17 cellular contexts compared by ENCODE assay signal in genomic region chr4:55406545-55406944, GRCh38. TPM values are rescaled to one million over a fixed set of nuclear protein-coding genes. Genes with fewer than 3 reads are reported as not detected.
DNase-seq lines count a peak whose midpoint lies in the region; ATAC-seq, FAIRE-seq and TF ChIP-seq lines count a peak whose summit lies in the region.
"Had no signal": no experiment of that assay in that cellular context is flagged by ENCODE, and none has a peak within 500 bp of the region (broad histone marks: within the 10 kb centered on the region; RNA-seq: fewer than 3 reads in every experiment).

No MANE protein-coding gene starts in this region.

- no peak overlapping the region for H2BK5ac ChIP-seq in trophoblast cell (ENCODE audit: low read depth, low read length, poor library complexity)

- no CpG with 5 or more reads among the region's 2 CpGs for WGBS in trophoblast cell (ENCODE audit: extremely low coverage, insufficient coverage, insufficient read length)

- H2AFZ ChIP-seq in trophoblast cell (ENCODE audit: insufficient read depth, low read length, poor library complexity), result no peak overlapping the region

- no peak overlapping the region for H2BK12ac ChIP-seq in trophoblast cell (ENCODE audit: low read length)

- no peak overlapping the region for H2AK5ac ChIP-seq in trophoblast cell (ENCODE audit: low read length)

- no peak for DNase-seq in CD4-positive, alpha-beta T cell
- no peak for DNase-seq in central memory CD8-positive, alpha-beta T cell (ENCODE audit: low spot score in 2 of 2)
- DNase-seq in trophoblast cell, result no peak
- no peak for DNase-seq in activated naive CD4-positive, alpha-beta T cell treated with anti-CD3 and anti-CD28 coated beads for 36 hours
- no peak for DNase-seq in H54 (ENCODE audit: insufficient read length, low spot score)
- DNase-seq: CD8-positive, alpha-beta T cell; NCI-H1417 treated with DMSO at 0.1 percent for 48 hours; NCI-H187 treated with DMSO at 0.1 percent for 48 hours; NCI-H2227 treated with DMSO at 0.1 percent for 48 hours; NCI-H524; NCI-H82; SHP77 had no signal

- no peak overlapping the region for H4K8ac ChIP-seq in trophoblast cell (ENCODE audit: low read depth, low read length)

- no peak overlapping the region for H3K4me3 ChIP-seq in trophoblast cell (ENCODE audit: low read depth, low read length)
- H3K4me3 ChIP-seq: A549 had no signal

- no peak overlapping the region for H3K18ac ChIP-seq in trophoblast cell (ENCODE audit: low read length)

- POLR2A ChIA-PET in CD4-positive, alpha-beta T cell (lab: Charles Lee), result interaction anchor here (0.9 kb wide), 1 partner anchor 140 kb away, joined by 3 read pairs; the partner anchor contains the start of gene CLOCK

- intact Hi-C loops in CD4-positive, alpha-beta T cell (cut with DNase I, micrococcal nuclease), result no loop called here
- intact Hi-C loops in activated naive CD4-positive, alpha-beta T cell treated with anti-CD3 and anti-CD28 coated beads for 36 hours (cut with micrococcal nuclease), result no loop called here

- H3K27me3 Mint-ChIP-seq in CD4-positive, alpha-beta T cell, result no peaks in the 10 kb centered on the region
- no peaks in the 10 kb centered on the region for H3K27me3 Mint-ChIP-seq in IgD-negative memory B cell
- H3K27me3 Mint-ChIP-seq in central memory CD8-positive, alpha-beta T cell, result no peaks in the 10 kb centered on the region
- no peaks in the 10 kb centered on the region for H3K27me3 Mint-ChIP-seq in activated naive CD4-positive, alpha-beta T cell treated with anti-CD3 and anti-CD28 coated beads for 36 hours (ENCODE audit: low read depth)

- H3K27ac Mint-ChIP-seq in CD4-positive, alpha-beta T cell, result peak overlapping the region; percentile 4
- peak overlapping the region in 2 of 3 donors; percentile 25 to 50 for H3K27ac Mint-ChIP-seq in IgD-negative memory B cell
- peak overlapping the region; percentile 70 for H3K27ac Mint-ChIP-seq in central memory CD8-positive, alpha-beta T cell (ENCODE audit: low read depth)
- H3K27ac Mint-ChIP-seq in activated naive CD4-positive, alpha-beta T cell treated with anti-CD3 and anti-CD28 coated beads for 36 hours, result no peak overlapping the region
- H3K27ac Mint-ChIP-seq: CD8-positive, alpha-beta T cell had no signal

- peaks cover 13% of the 10 kb centered on the region in 2 experiments for H3K36me3 ChIP-seq in trophoblast cell (ENCODE audit: control insufficient read depth in 1 of 2, insufficient read depth in 2 of 2, low read length in 2 of 2)

- H3K4me1 Mint-ChIP-seq in CD4-positive, alpha-beta T cell (ENCODE audit: low read depth), result peaks cover 57% of the 10 kb centered on the region
- peaks cover 27 to 38% (median 28%) of the 10 kb centered on the region in 3 donors for H3K4me1 Mint-ChIP-seq in IgD-negative memory B cell
- H3K4me1 Mint-ChIP-seq in central memory CD8-positive, alpha-beta T cell, result peaks cover 49% of the 10 kb centered on the region
- H3K4me1 Mint-ChIP-seq in activated naive CD4-positive, alpha-beta T cell treated with anti-CD3 and anti-CD28 coated beads for 36 hours (ENCODE audit: low read depth), result peaks cover 34% of the 10 kb centered on the region

- H3K9ac ChIP-seq in trophoblast cell (ENCODE audit: low read length), result no peak overlapping the region

- no peak overlapping the region for H3K14ac ChIP-seq in trophoblast cell (ENCODE audit: low read length)

- no peaks in the 10 kb centered on the region for H3K9me3 ChIP-seq in CD4-positive, alpha-beta T cell (ENCODE audit: control insufficient read depth, low read length)
- no peaks in the 10 kb centered on the region for H3K9me3 ChIP-seq in trophoblast cell (ENCODE audit: insufficient read depth, low read depth, low read length)
- H3K9me3 ChIP-seq: A549 had no signal

- no peak for ATAC-seq in CD4-positive, alpha-beta T cell (ENCODE audit: poor library complexity)
- no peak for ATAC-seq in central memory CD8-positive, alpha-beta T cell (replicated peaks; ENCODE audit: extremely low read depth, poor library complexity, severe bottlenecking)
- ATAC-seq in HG02884 (IDR thresholded peaks at IDR 0.05; ENCODE audit: unreplicated experiment), result no peak
- ATAC-seq: A549; CD8-positive, alpha-beta T cell had no signal

- no peaks in the 10 kb centered on the region for H3K79me1 ChIP-seq in trophoblast cell (ENCODE audit: low read length)

- H3K79me2 ChIP-seq in trophoblast cell (ENCODE audit: control insufficient read depth, insufficient read depth, low read length, poor library complexity), result peaks cover 7% of the 10 kb centered on the region

- H4K91ac ChIP-seq in trophoblast cell (ENCODE audit: low read depth, low read length), result no peak overlapping the region

- TF ChIP-seq CTCF in CD4-positive, alpha-beta T cell (IDR thresholded peaks at IDR 0.05), result no peak

- no peaks in the 10 kb centered on the region for H3K9me3 Mint-ChIP-seq in CD4-positive, alpha-beta T cell
- H3K9me3 Mint-ChIP-seq in IgD-negative memory B cell, result no peaks in the 10 kb centered on the region
- H3K9me3 Mint-ChIP-seq in central memory CD8-positive, alpha-beta T cell, result no peaks in the 10 kb centered on the region
- no peaks in the 10 kb centered on the region for H3K9me3 Mint-ChIP-seq in activated naive CD4-positive, alpha-beta T cell treated with anti-CD3 and anti-CD28 coated beads for 36 hours
- H3K9me3 Mint-ChIP-seq: CD8-positive, alpha-beta T cell had no signal

- no peak overlapping the region for H2BK120ac ChIP-seq in trophoblast cell (ENCODE audit: insufficient read depth, low read length, poor library complexity)

- H3K27me3 ChIP-seq in CD4-positive, alpha-beta T cell (ENCODE audit: control insufficient read depth, insufficient read depth, low read length), result no peaks in the 10 kb centered on the region
- H3K27me3 ChIP-seq in trophoblast cell (ENCODE audit: insufficient read depth, low read length), result no peaks in the 10 kb centered on the region

- H3K4me2 ChIP-seq in trophoblast cell (ENCODE audit: low read length), result no peak overlapping the region
- H3K4me2 ChIP-seq: A549 had no signal

- H3K36me3 Mint-ChIP-seq in CD4-positive, alpha-beta T cell (ENCODE audit: low read depth), result peaks cover 36% of the 10 kb centered on the region
- no peaks in the 10 kb centered on the region for H3K36me3 Mint-ChIP-seq in IgD-negative memory B cell
- peaks cover 30% of the 10 kb centered on the region for H3K36me3 Mint-ChIP-seq in central memory CD8-positive, alpha-beta T cell (ENCODE audit: insufficient read depth)
- H3K36me3 Mint-ChIP-seq in activated naive CD4-positive, alpha-beta T cell treated with anti-CD3 and anti-CD28 coated beads for 36 hours (ENCODE audit: low read depth), result peaks cover 38% of the 10 kb centered on the region

- no peak overlapping the region for H3K4me3 Mint-ChIP-seq in CD4-positive, alpha-beta T cell
- no peak overlapping the region for H3K4me3 Mint-ChIP-seq in IgD-negative memory B cell
- H3K4me3 Mint-ChIP-seq in central memory CD8-positive, alpha-beta T cell, result no peak overlapping the region
- no peak overlapping the region for H3K4me3 Mint-ChIP-seq in activated naive CD4-positive, alpha-beta T cell treated with anti-CD3 and anti-CD28 coated beads for 36 hours
- H3K4me3 Mint-ChIP-seq: CD8-positive, alpha-beta T cell had no signal

- no peak overlapping the region for H4K12ac ChIP-seq in trophoblast cell (ENCODE audit: low read depth, low read length)

- TF ChIP-seq POLR2A in H54 (IDR thresholded peaks at IDR 0.05; ENCODE audit: low read depth, low read length), result no peak

- H3K23ac ChIP-seq in trophoblast cell (ENCODE audit: low read length), result no peak overlapping the region

- CTCF ChIA-PET in CD4-positive, alpha-beta T cell (lab: Charles Lee), result no interaction called here
- CTCF ChIA-PET in activated naive CD4-positive, alpha-beta T cell treated with anti-CD3 and anti-CD28 coated beads for 36 hours (lab: Charles Lee), result interaction anchor here (0.6 kb wide), 1 partner anchor 475 kb away, joined by 3 read pairs; no protein-coding TSS in a partner anchor

- H3K27ac ChIP-seq in CD4-positive, alpha-beta T cell (ENCODE audit: low read depth, low read length), result no peak overlapping the region
- no peak overlapping the region for H3K27ac ChIP-seq in trophoblast cell (ENCODE audit: low read depth, low read length)
- H3K27ac ChIP-seq: A549 had no signal

- no peak for FAIRE-seq in H54 (lab: Jason Lieb, UNC)
- FAIRE-seq: A549, GM12891, H1 had no signal

- peak overlapping the region; percentile 52 for H3K4ac ChIP-seq in trophoblast cell (ENCODE audit: low read depth, low read length)

- H3K4me1 ChIP-seq in trophoblast cell (ENCODE audit: control insufficient read depth in 1 of 2, insufficient read depth in 2 of 2, low read length in 2 of 2), result no peaks in the 10 kb centered on the region

RNA-seq across cellular contexts. Expression of gene TMEM165, which starts 10.8 kb away (rescaled TPM):
- total RNA-seq in CD4-positive, alpha-beta T cell, result 10 to 100 TPM; 44.8 to 46.0 TPM
- 56.1 TPM for polyA plus RNA-seq in IgD-negative memory B cell
- 51.4 and 53.4 TPM in 2 replicates for polyA plus RNA-seq in trophoblast cell (2013)
- total RNA-seq in activated naive CD4-positive, alpha-beta T cell treated with anti-CD3 and anti-CD28 coated beads for 36 hours, result 10 to 100 TPM; 39.1 to 40.6 TPM
